ENCODE assay signal across 8 cellular contexts in the genomic region with DNA sequence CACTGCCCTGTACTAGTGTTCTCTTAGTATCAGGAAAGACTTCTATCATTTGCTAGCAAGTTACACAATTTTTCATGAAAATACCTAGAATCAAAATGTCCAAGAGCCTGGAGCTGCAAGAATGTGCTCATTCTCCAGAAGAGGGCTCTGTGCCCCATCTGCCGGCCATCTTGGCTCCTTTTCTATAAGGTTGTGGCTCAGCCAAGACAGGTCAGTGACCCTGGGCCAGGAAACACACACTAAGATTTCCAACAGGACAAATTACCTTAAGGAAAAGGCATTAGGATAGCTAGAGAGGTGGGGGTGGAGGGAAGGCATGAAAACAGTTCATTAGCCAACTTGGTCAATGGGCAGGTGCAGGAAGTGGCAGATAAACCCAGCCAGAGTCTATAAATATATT. TPM values are rescaled to one million over a fixed set of nuclear protein-coding genes. Genes with fewer than 3 reads are reported as not detected.
DNase-seq lines count a peak whose midpoint lies in the region; ATAC-seq and TF ChIP-seq lines count a peak whose summit lies in the region.

No MANE protein-coding gene starts in this region.

- ATAC-seq in left lobe of liver (peak; percentile 82), HG03097 (IDR thresholded peaks at IDR 0.05; ENCODE audit: low FRiP score, unreplicated experiment) (no peak)

- H3K4me3 ChIP-seq in GM12865 (ENCODE audit: low read depth, low read length): no peak overlapping the region
- no peak overlapping the region for H3K4me3 ChIP-seq in Jurkat, Clone E6-1 (ENCODE audit: low read length)

- DNase-seq in GM12865 (ENCODE audit: low read depth): peak; percentile 59
- DNase-seq in Jurkat, Clone E6-1 (ENCODE audit: low read depth, low spot score): peak; percentile 25
- DNase-seq in amniotic epithelial cell (ENCODE audit: low read depth): peak; percentile 55
- peak; percentile 52 for DNase-seq in left lobe of liver (ENCODE audit: low spot score)
- no peak for DNase-seq in NCI-H510A treated with DMSO at 0.1 percent for 48 hours (lab: John Stamatoyannopoulos, UW)
- no peak for DNase-seq in T1000 (lab: John Stamatoyannopoulos, UW)
- no peak for DNase-seq in kidney glomerular epithelial cell (lab: John Stamatoyannopoulos, UW)

- TF ChIP-seq CTCF in GM12865 (IDR thresholded peaks at IDR 0.05; ENCODE audit: insufficient read depth, low read depth, low read length, missing control alignments): peak; percentile 45

RNA-seq across cellular contexts. Expression of gene TIMP4, which starts 20.7 kb away (rescaled TPM):
- not detected for polyA plus RNA-seq in Jurkat, Clone E6-1 (2012; ENCODE audit: insufficient read depth, insufficient read length)
- 0.53 TPM for total RNA-seq in left lobe of liver

Comparison
In these comparisons a context has a peak if more than half of its experiments do, and no peak if none do; other contexts are left out.
1. DNase-seq: peak in GM12865 (single experiment), Jurkat, Clone E6-1 (single experiment), amniotic epithelial cell (single experiment) and left lobe of liver (single experiment); none in NCI-H510A treated with DMSO at 0.1 percent for 48 hours (single experiment), T1000 (single experiment) and kidney glomerular epithelial cell (single experiment).